In genomic region chr1:49544615-49545014, GRCh38 we compare ENCODE assay signal across 9 cellular contexts.
"Had no signal": no experiment of that assay in that cellular context is flagged by ENCODE, and none has a peak within 500 bp of the region (broad histone marks: within the 10 kb centered on the region; RNA-seq: fewer than 3 reads in every experiment).

No MANE protein-coding gene starts in this region.

- H3K9ac ChIP-seq: GM23248 had no signal

- H3K4me3 ChIP-seq: GM23248, GM23338, HAP-1 had no signal

- H3K27ac ChIP-seq: GM23248 had no signal

- H3K27ac Mint-ChIP-seq: GM23338, H9, HFFc6 had no signal

- H3K4me3 Mint-ChIP-seq: GM23338, H9, HFFc6 had no signal

- H2AFZ ChIP-seq: GM23248, GM23338 had no signal

- DNase-seq: GM23248, GOT3, H7, H9, HCEC 1CT, HFFc6 had no signal

- H3K4me1 ChIP-seq: HAP-1 had no signal

- H3K4me2 ChIP-seq: GM23338 had no signal

- ATAC-seq: GM23338, HCT116 had no signal

- H3K9me3 ChIP-seq: HAP-1 had no signal

- H3K36me3 ChIP-seq: HAP-1 had no signal

- H3K4me1 Mint-ChIP-seq: GM23338, H9 had no signal
